8 cellular contexts compared by ENCODE assay signal in genomic region chr19:3626473-3627350, GRCh38. TPM values are rescaled to one million over a fixed set of nuclear protein-coding genes. Genes with fewer than 3 reads are reported as not detected.
DNase-seq lines count a peak whose midpoint lies in the region; ATAC-seq and TF ChIP-seq lines count a peak whose summit lies in the region.

Gene CACTIN, minus strand, starts transcription at chr19:3626790. Its CDS starts 28 bp downstream, at chr19:3626762.

- peak within 1 kb of the TSS; percentile 97 for H3K4me3 Mint-ChIP-seq in activated naive CD8-positive, alpha-beta T cell treated with anti-CD3 and anti-CD28 coated beads, Interleukin-2, amount 10 ng/mL, durations not matched to agents 7 days and 5 days
- H3K4me3 Mint-ChIP-seq in glutamatergic neuron (ENCODE audit: unreplicated experiment): peak within 1 kb of the TSS; percentile 94

- H3K79me2 ChIP-seq in SU-DHL-6 (ENCODE audit: insufficient read depth, low read length) (peaks cover 28% of the 10 kb centered on the region), osteoblast (ENCODE audit: insufficient read depth, low read length) (peaks cover 31% of the 10 kb centered on the region)

- POLR2A ChIA-PET in activated naive CD8-positive, alpha-beta T cell treated with anti-CD3 and anti-CD28 coated beads, Interleukin-2, amount 10 ng/mL, durations not matched to agents 7 days and 5 days (lab: Charles Lee): interaction anchor here (1.1 to 1.2 kb wide), 2 partner anchors 18 to 73 kb away, joined by 4 read pairs; no protein-coding TSS in a partner anchor

- peaks cover 13% of the 10 kb centered on the region for H3K4me1 Mint-ChIP-seq in activated naive CD8-positive, alpha-beta T cell treated with anti-CD3 and anti-CD28 coated beads, Interleukin-2, amount 10 ng/mL, durations not matched to agents 7 days and 5 days
- H3K4me1 Mint-ChIP-seq in glutamatergic neuron (ENCODE audit: low read depth, unreplicated experiment): peaks cover 8% of the 10 kb centered on the region

- H3K9me3 Mint-ChIP-seq in activated naive CD8-positive, alpha-beta T cell treated with anti-CD3 and anti-CD28 coated beads, Interleukin-2, amount 10 ng/mL, durations not matched to agents 7 days and 5 days: no peaks in the 10 kb centered on the region
- H3K9me3 Mint-ChIP-seq in glutamatergic neuron (ENCODE audit: unreplicated experiment): peaks cover 17% of the 10 kb centered on the region

- no peak for TF ChIP-seq CTCF in GM06990 (IDR thresholded peaks at IDR 0.05; ENCODE audit: insufficient read depth, low read length, poor library complexity, severe bottlenecking)
- no peak for TF ChIP-seq CTCF in SU-DHL-6 (IDR thresholded peaks at IDR 0.05; ENCODE audit: insufficient read depth, low read length, poor library complexity, severe bottlenecking)
- no peak for TF ChIP-seq CTCF in glutamatergic neuron (IDR thresholded peaks at IDR 0.05; ENCODE audit: partially characterized antibody, unreplicated experiment)
- TF ChIP-seq CTCF in osteoblast (IDR thresholded peaks at IDR 0.05; ENCODE audit: extremely low read depth, low read depth, low read length): no peak
- TF ChIP-seq CTCF in thoracic aorta (IDR thresholded peaks at IDR 0.05): no peak

- H3F3A ChIP-seq in SU-DHL-6 (ENCODE audit: insufficient read depth): no peaks in the 10 kb centered on the region

- no peaks in the 10 kb centered on the region for H3K9me2 ChIP-seq in SU-DHL-6 (replicated peaks; ENCODE audit: insufficient read depth, low read length)

- H3K4me1 ChIP-seq in osteoblast (ENCODE audit: insufficient read depth, low read length) (peaks cover 12% of the 10 kb centered on the region), thoracic aorta (ENCODE audit: control insufficient read depth in 1 of 2, low read depth in 2 of 2) (peaks cover 12 to 31% of the 10 kb centered on the region in 2 donors)

- ATAC-seq in HG02623 (IDR thresholded peaks at IDR 0.05; ENCODE audit: unreplicated experiment): peak; percentile 83
- ATAC-seq in activated naive CD8-positive, alpha-beta T cell treated with anti-CD3 and anti-CD28 coated beads, Interleukin-2, amount 10 ng/mL, durations not matched to agents 7 days and 5 days (ENCODE audit: low read depth): peak; percentile 94
- peak; percentile 95 for ATAC-seq in thoracic aorta (ENCODE audit: insufficient number of reproducible peaks, low FRiP score, low read depth)

- H3K4me2 ChIP-seq in SU-DHL-6 (ENCODE audit: low read depth, low read length, poor library complexity, severe bottlenecking) (peak within 1 kb of the TSS; percentile 91), osteoblast (ENCODE audit: insufficient read depth, low read length) (peak within 1 kb of the TSS; percentile 100)

- H2AFZ ChIP-seq in SU-DHL-6 (ENCODE audit: low read depth, low read length, severe bottlenecking) (peak within 1 kb of the TSS; percentile 50), osteoblast (ENCODE audit: low read length) (peak within 1 kb of the TSS; percentile 81)

- H3K4me3 ChIP-seq in GM06990 (replicated peaks; ENCODE audit: low read depth, low read length): peak within 1 kb of the TSS; percentile 99
- H3K4me3 ChIP-seq in SU-DHL-6 (ENCODE audit: insufficient read depth, low read length, poor library complexity, severe bottlenecking): peak within 1 kb of the TSS; percentile 81
- H3K4me3 ChIP-seq in osteoblast (ENCODE audit: insufficient read depth, low read length): peak within 1 kb of the TSS; percentile 94
- peak within 1 kb of the TSS; percentile 86 for H3K4me3 ChIP-seq in thoracic aorta

- H3K36me3 Mint-ChIP-seq in activated naive CD8-positive, alpha-beta T cell treated with anti-CD3 and anti-CD28 coated beads, Interleukin-2, amount 10 ng/mL, durations not matched to agents 7 days and 5 days: no peaks in the 10 kb centered on the region
- H3K36me3 Mint-ChIP-seq in glutamatergic neuron (ENCODE audit: unreplicated experiment): no peaks in the 10 kb centered on the region

- H3K27ac ChIP-seq in SU-DHL-6 (ENCODE audit: low read depth, low read length) (peak within 1 kb of the TSS; percentile 68), osteoblast (ENCODE audit: low read depth, low read length) (peak within 1 kb of the TSS; percentile 91), thoracic aorta (peak within 1 kb of the TSS; percentile 84 to 92)

- H3K27me3 Mint-ChIP-seq in activated naive CD8-positive, alpha-beta T cell treated with anti-CD3 and anti-CD28 coated beads, Interleukin-2, amount 10 ng/mL, durations not matched to agents 7 days and 5 days: no peaks in the 10 kb centered on the region
- peaks cover 11% of the 10 kb centered on the region for H3K27me3 Mint-ChIP-seq in glutamatergic neuron (ENCODE audit: unreplicated experiment)

- peak within 1 kb of the TSS; percentile 96 for H3K27ac Mint-ChIP-seq in activated naive CD8-positive, alpha-beta T cell treated with anti-CD3 and anti-CD28 coated beads, Interleukin-2, amount 10 ng/mL, durations not matched to agents 7 days and 5 days
- peak within 1 kb of the TSS; percentile 94 for H3K27ac Mint-ChIP-seq in glutamatergic neuron (ENCODE audit: unreplicated experiment)

- H3K27me3 ChIP-seq in GM06990 (replicated peaks; ENCODE audit: control insufficient read depth, insufficient read depth, low read length): no peaks in the 10 kb centered on the region
- no peaks in the 10 kb centered on the region for H3K27me3 ChIP-seq in SU-DHL-6 (ENCODE audit: low read length)
- no peaks in the 10 kb centered on the region for H3K27me3 ChIP-seq in osteoblast (ENCODE audit: insufficient read depth, low read length)
- no peaks in the 10 kb centered on the region for H3K27me3 ChIP-seq in thoracic aorta (replicated peaks; ENCODE audit: insufficient read depth)

- H3K9me3 ChIP-seq in SU-DHL-6 (ENCODE audit: insufficient read depth, low read length) (no peaks in the 10 kb centered on the region), osteoblast (ENCODE audit: low read depth, low read length) (no peaks in the 10 kb centered on the region), thoracic aorta (no peaks in the 10 kb centered on the region)

- peak; percentile 95 for DNase-seq in GM06990 (ENCODE audit: extremely low read depth, insufficient read length)
- DNase-seq in NCI-H128 (lab: John Stamatoyannopoulos, UW; ENCODE audit: unreplicated experiment): peak; percentile 96
- DNase-seq in activated naive CD8-positive, alpha-beta T cell treated with anti-CD3 and anti-CD28 coated beads, Interleukin-2, amount 10 ng/mL, durations not matched to agents 7 days and 5 days: peak; percentile 97
- peak; percentile 98 for DNase-seq in glutamatergic neuron
- peak; percentile 100 for DNase-seq in osteoblast (ENCODE audit: insufficient read length, low spot score, missing footprints)
- DNase-seq in thoracic aorta (ENCODE audit: low spot score): peak; percentile 98

- H3K9ac ChIP-seq in SU-DHL-6 (ENCODE audit: low read length): peak within 1 kb of the TSS; percentile 85

- peaks cover 4% of the 10 kb centered on the region; the same call in 1 of the 2 replicates for H4K20me1 ChIP-seq in SU-DHL-6 (ENCODE audit: low read depth, low read length)
- H4K20me1 ChIP-seq in osteoblast (ENCODE audit: insufficient read depth, low read length): peaks cover 14% of the 10 kb centered on the region

- H3K36me3 ChIP-seq in GM06990 (ENCODE audit: control insufficient read depth, insufficient read depth, low read length) (peaks cover 8% of the 10 kb centered on the region), SU-DHL-6 (ENCODE audit: low read length) (no peaks in the 10 kb centered on the region), osteoblast (ENCODE audit: insufficient read depth, low read length) (peaks cover 5% of the 10 kb centered on the region), thoracic aorta (peaks cover 10% of the 10 kb centered on the region)

RNA-seq across cellular contexts. Expression of gene CACTIN, which starts in this region (rescaled TPM):
- total RNA-seq in activated naive CD8-positive, alpha-beta T cell treated with anti-CD3 and anti-CD28 coated beads, Interleukin-2, amount 10 ng/mL, durations not matched to agents 7 days and 5 days: 10 to 100 TPM; 36.8 to 40.8 TPM
- 29.7 TPM for total RNA-seq in glutamatergic neuron (ENCODE audit: unreplicated experiment)
- 17.4 and 19.9 TPM in 2 replicates for total RNA-seq in osteoblast
- 10 to 100 TPM; 33.4 to 38.0 TPM for total RNA-seq in thoracic aorta

Comparison
In these comparisons a context has a peak if more than half of its experiments do, and no peak if none do; other contexts are left out.
1. Peak in every context shown above with its lines: DNase-seq, ATAC-seq, H3K4me3 ChIP-seq and H3K27ac ChIP-seq.